15 cellular contexts compared by ENCODE assay signal in the genomic region with DNA sequence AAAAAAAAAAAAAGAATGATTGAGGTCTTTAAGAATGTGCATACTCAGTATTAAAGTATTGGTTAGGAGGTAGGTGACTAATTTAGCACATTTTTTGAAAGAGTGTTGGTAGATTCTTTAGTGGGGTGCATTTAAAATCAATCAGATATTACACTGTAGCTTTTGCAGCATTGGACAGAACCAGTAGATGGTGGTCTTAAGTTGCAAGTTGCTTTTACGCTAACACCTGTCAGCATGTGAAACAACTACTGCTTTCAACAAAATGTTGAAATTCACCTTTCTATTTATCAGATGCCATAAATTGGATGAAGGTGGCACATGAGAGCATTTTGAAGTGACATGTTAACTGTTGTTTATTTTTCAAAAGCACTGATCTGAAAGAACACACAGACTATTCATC. TPM values are rescaled to one million over a fixed set of nuclear protein-coding genes. Genes with fewer than 3 reads are reported as not detected.
"Had no signal": no experiment of that assay in that cellular context is flagged by ENCODE, and none has a peak within 500 bp of the region (broad histone marks: within the 10 kb centered on the region; RNA-seq: fewer than 3 reads in every experiment).

No MANE protein-coding gene starts in this region.

- H3K36me3 ChIP-seq: gastrocnemius medialis, heart left ventricle, neural progenitor cell, suprapubic skin had no signal

- H3K27ac ChIP-seq: gastrocnemius medialis, heart left ventricle, neural progenitor cell, psoas muscle, suprapubic skin had no signal

- DNase-seq: activated CD4-positive, alpha-beta memory T cell treated with anti-CD3 and anti-CD28 coated beads, Interleukin-2, amount 10 ng/mL, durations not matched to agents 7 days and 5 days; activated CD4-positive, alpha-beta T cell treated with anti-CD3 and anti-CD28 coated beads for 4 hours; activated gamma-delta T cell; activated T-cell treated with anti-CD3 and anti-CD28 coated beads, Interleukin-2, amount 50 U/mL, for 4 hours; amygdala; cortex of kidney; effector CD4-positive, alpha-beta T cell; gastrocnemius medialis; heart left ventricle; psoas muscle; T-helper 17 cell; trophoblast cell had no signal

- H3K4me3 ChIP-seq: gastrocnemius medialis, heart left ventricle, neural progenitor cell, psoas muscle, suprapubic skin had no signal

- H3K9me3 ChIP-seq: gastrocnemius medialis, heart left ventricle, psoas muscle, suprapubic skin had no signal

- FAIRE-seq: endothelial cell of umbilical vein had no signal

- H3K27me3 ChIP-seq: gastrocnemius medialis, heart left ventricle, neural progenitor cell, suprapubic skin had no signal

RNA-seq across cellular contexts. Expression of gene NAA11, which starts 41.0 kb away (rescaled TPM):
- polyA plus RNA-seq: endothelial cell of umbilical vein, heart left ventricle, psoas muscle had no signal
